9 cellular contexts compared by ENCODE assay signal in genomic region chr16:29876578-29877249, GRCh38. TPM values are rescaled to one million over a fixed set of nuclear protein-coding genes. Genes with fewer than 3 reads are reported as not detected.
A peak's percentile ranks its signal among the peaks of the same experiment; 100 is the strongest.
DNase-seq lines count a peak whose midpoint lies in the region; ATAC-seq, FAIRE-seq and TF ChIP-seq lines count a peak whose summit lies in the region.
"Had no signal": no experiment of that assay in that cellular context is flagged by ENCODE, and none has a peak within 500 bp of the region (broad histone marks: within the 10 kb centered on the region; RNA-seq: fewer than 3 reads in every experiment).

No MANE protein-coding gene starts in this region.

- in situ Hi-C loops in GM12878 (cut with MboI) = no loop called here

- H3K4me2 ChIP-seq in A549 (peak overlapping the region; percentile 75), GM12878 (ENCODE audit: control insufficient read depth, insufficient read depth) (0 out of 2 replicates have a peak overlapping the region, but pooled peaks have one; percentile 3)

- H3K9me3 ChIP-seq in A549 (no peaks in the 10 kb centered on the region), SK-N-MC (ENCODE audit: low read depth, low read length) (no peaks in the 10 kb centered on the region), GM12878 (replicated peaks; ENCODE audit: control insufficient read depth, insufficient read depth, low read length) (no peaks in the 10 kb centered on the region)

- H3K4me1 ChIP-seq in A549 (0 out of 3 replicates have a peak, but pooled peaks cover 3% of the 10 kb centered on the region), GM12878 (ENCODE audit: control insufficient read depth, insufficient read depth, low read length) (no peaks in the 10 kb centered on the region)

- TF ChIP-seq EP300 in A549 (IDR thresholded peaks at IDR 0.05) (no peak), GM12878 (IDR thresholded peaks at IDR 0.05; ENCODE audit: borderline replicate concordance in 1 of 2, control insufficient read depth in 1 of 2, low read depth in 2 of 2, low read length in 2 of 2) (no peak)

- H3K36me3 ChIP-seq in SK-N-MC (ENCODE audit: insufficient read depth, low read length) = no peaks in the 10 kb centered on the region
- H3K36me3 ChIP-seq in GM12878 (ENCODE audit: control insufficient read depth in 2 of 2, insufficient read depth in 2 of 2, low read length in 1 of 2) = no peaks in the 10 kb centered on the region

- peak; percentile 65 to 79; a peak in 4 of 6 replicates for ATAC-seq in A549
- ATAC-seq in GM12878 = no peak
- no peak for ATAC-seq in GM18909 (IDR thresholded peaks at IDR 0.05; ENCODE audit: poor library complexity, unreplicated experiment)
- no peak for ATAC-seq in GM19395 (IDR thresholded peaks at IDR 0.05; ENCODE audit: unreplicated experiment)

- DNase-seq in A549 (ENCODE audit: low read depth in 1 of 2, low spot score in 1 of 2) = no peak
- no peak for DNase-seq in SK-N-MC (ENCODE audit: low read depth, low spot score)
- no peak for DNase-seq in GM12878 (ENCODE audit: low read depth, low spot score)
- no peak for DNase-seq in mesothelial cell of epicardium (ENCODE audit: low spot score in 2 of 2, unreplicated experiment in 2 of 2)
- no peak for DNase-seq in erythroblast (lab: John Stamatoyannopoulos, UW)
- DNase-seq in NAMALWA (ENCODE audit: low spot score) = no peak
- DNase-seq: cortex of kidney had no signal

- TF ChIP-seq RAD21 in A549 (conservative IDR thresholded peaks at IDR 0.05 in 1 of 2, IDR thresholded peaks at IDR 0.05 in 1 of 2) = no peak
- no peak for TF ChIP-seq RAD21 in GM12878 (IDR thresholded peaks at IDR 0.05; ENCODE audit: insufficient read depth, low read depth, low read length)

- 29% methylated on average over 43 of the region's 47 CpGs for WGBS in A549 (ENCODE audit: missing lambda C conversion rate)
- 20% methylated on average over 40 of the region's 47 CpGs for WGBS in GM12878 (ENCODE audit: insufficient coverage, insufficient replicate concordance, low lambda C conversion rate, missing lambda C conversion rate)

- H3K27ac ChIP-seq in A549 (peak overlapping the region in 1 of 2 experiments; percentile 45; a peak in 1 of 6 replicates), SK-N-MC (no peak overlapping the region), GM12878 (ENCODE audit: control insufficient read depth, insufficient read depth) (no peak overlapping the region)

- H3K4me3 Mint-ChIP-seq in mesothelial cell of epicardium = peak overlapping the region; percentile 24

- RAD21 ChIA-PET in GM12878 (lab: Charles Lee; ENCODE audit: unreplicated experiment) = no interaction called here

- no peak overlapping the region for H3K9ac ChIP-seq in SK-N-MC (ENCODE audit: insufficient read length)
- H3K9ac ChIP-seq in GM12878 (ENCODE audit: control insufficient read depth, insufficient read depth, low read length) = no peak overlapping the region

- H4K20me1 ChIP-seq in GM12878 (ENCODE audit: control insufficient read depth, insufficient read depth) = no peaks in the 10 kb centered on the region

- H3K27me3 ChIP-seq in GM12878 (replicated peaks in 1 of 2; ENCODE audit: control insufficient read depth in 2 of 2, insufficient read depth in 2 of 2, low read length in 1 of 2) = peaks cover 4 to 5% of the 10 kb centered on the region in 2 experiments; a peak in 3 of 4 replicates

- POLR2A ChIA-PET in A549 (lab: Yijun Ruan, JAX) (interaction anchor here (0.6 kb wide), 1 partner anchor 68 kb away, joined by 3 read pairs; no protein-coding TSS in a partner anchor), GM12878 (lab: Charles Lee) (no interaction called here)

- H3K27me3 Mint-ChIP-seq in mesothelial cell of epicardium (ENCODE audit: low read depth) = peaks cover 52% of the 10 kb centered on the region

- no peaks in the 10 kb centered on the region for H3K9me3 Mint-ChIP-seq in mesothelial cell of epicardium

- H3K4me1 Mint-ChIP-seq in mesothelial cell of epicardium = peaks cover 5% of the 10 kb centered on the region

- TF ChIP-seq POLR2A in A549 (IDR thresholded peaks at IDR 0.05; ENCODE audit: low read length) (no peak), GM12878 (IDR thresholded peaks at IDR 0.05; ENCODE audit: low read depth, low read length) (no peak), erythroblast (IDR thresholded peaks at IDR 0.05; ENCODE audit: low read length) (no peak)

- H3K36me3 Mint-ChIP-seq in mesothelial cell of epicardium = peaks cover 4% of the 10 kb centered on the region

- H3K79me2 ChIP-seq in GM12878 (ENCODE audit: control insufficient read depth, insufficient read depth, low read length) = no peaks in the 10 kb centered on the region

- no peak for FAIRE-seq in A549 (lab: Jason Lieb, UNC)
- no peak for FAIRE-seq in GM12878 (lab: Jason Lieb, UNC)

- no peak for TF ChIP-seq CTCF in A549 (IDR thresholded peaks at IDR 0.05)
- no peak for TF ChIP-seq CTCF in GM12878 (IDR thresholded peaks at IDR 0.05 in 2 of 3, conservative IDR thresholded peaks at IDR 0.05 in 1 of 3; ENCODE audit: control insufficient read depth in 2 of 3, extremely low read depth in 1 of 3, insufficient read depth in 1 of 3, low read depth in 3 of 3, low read length in 3 of 3)
- TF ChIP-seq CTCF in mesothelial cell of epicardium (IDR thresholded peaks at IDR 0.05; ENCODE audit: unreplicated experiment) = no peak

- H2AFZ ChIP-seq in GM12878 (ENCODE audit: control insufficient read depth, low read depth, low read length) = no peak overlapping the region

- intact Hi-C loops in GM12878 (cut with micrococcal nuclease; ENCODE audit: unreplicated experiment) = no loop called here

- no peak overlapping the region for H3K27ac Mint-ChIP-seq in mesothelial cell of epicardium

- BruUV-seq in GM12878 (replicated peaks; lab: Mats Ljungman, UMichigan) = no TSS peak

- CTCF ChIA-PET in A549 (lab: Yijun Ruan, JAX) = interaction anchor here (1.2 to 1.9 kb wide), 3 partner anchors 10 to 176 kb away, joined by 4 to 7 read pairs (median 5); partner anchors contain the start of gene CDIPT
- CTCF ChIA-PET in GM12878 (lab: Yijun Ruan, JAX) = interaction anchor here (1.0 kb wide), 1 partner anchor 178 kb away, joined by 4 read pairs; no protein-coding TSS in a partner anchor

- SMC1A ChIA-PET in GM12878 (lab: Charles Lee; ENCODE audit: uncharacterized antibody, unreplicated experiment) = interaction anchor here (1.2 kb wide), 1 partner anchor 86 kb away, joined by 3 read pairs; no protein-coding TSS in a partner anchor

- H3K4me3 ChIP-seq in A549 (peak overlapping the region; percentile 43), SK-N-MC (peak overlapping the region; percentile 62), GM12878 (no peak overlapping the region)

RNA-seq across cellular contexts. Expression of gene CDIPT, which starts 13.7 kb away (rescaled TPM):
- polyA plus RNA-seq in A549 (2011; rRNA removed) (64.0 and 84.3 TPM in 2 replicates), A549 (2017; fragmentation: RNase III; extraction: RNeasy Plus Mini Kit Qiagen cat#74134 plus additional on column Dnase treatment) (60.3 to 72.1 TPM (median 71.2 TPM) in 3 replicates), GM12878 (2011; rRNA removed) (14.5 and 26.2 TPM in 2 replicates), GM12878 (2014; fragmentation: Illumina TruSeq; extraction: Trizol) (6.8 and 15.5 TPM in 2 replicates), GM12878 (2014; fragmentation: Nextera tagmentation; extraction: Ambion mirVana) (1 to 10 TPM in 1 of 2 experiments, under 1 TPM in 1; 0.87 to 3.5 TPM), GM12878 (2014; rRNA removed) (33.1 and 33.2 TPM in 2 replicates), GM12878 (2016; fragmentation: Nextera tagmentation; extraction: Ambion mirVana) (10 to 100 TPM; 28.1 to 36.4 TPM)
- polyA plus RNA-seq in A549 (2012; cell fraction: cytosol; rRNA removed) = 101 and 128 TPM in 2 replicates
- 105 TPM in 2 replicates for polyA plus RNA-seq in A549 (2012; cell fraction: nucleus; rRNA removed)
- polyA minus RNA-seq in A549 (2011; rRNA and poly(A)+ RNA removed) = 45.2 and 48.8 TPM in 2 replicates
- total RNA-seq in GM12878 (2013; cell fraction: nucleolus; rRNA removed) = 23.6 and 25.0 TPM in 2 replicates
- total RNA-seq in GM12878 (2014; rRNA removed) (33.2 and 35.4 TPM in 2 replicates), GM12878 (2014; rRNA removed; fragmentation: Illumina TruSeq; extraction: Trizol) (9.6 and 10.5 TPM in 2 replicates), GM12878 (2021) (31.4 and 34.1 TPM in 2 replicates), mesothelial cell of epicardium (49.7 to 51.7 TPM (median 49.7 TPM) in 3 replicates)
- 11.5 TPM for polyA plus RNA-seq in GM12878 (2011; ENCODE audit: low read depth)
- 41.9 and 52.6 TPM in 2 replicates for polyA plus RNA-seq in GM12878 (2011; cell fraction: cytosol; rRNA removed)
- polyA plus RNA-seq in GM12878 (2011; cell fraction: nucleus; rRNA removed) = 36.4 and 39.8 TPM in 2 replicates
- polyA plus RNA-seq in GM12878 (2012) = 28.7 and 30.8 TPM in 2 replicates
- 21.6 and 34.8 TPM in 2 replicates for polyA minus RNA-seq in GM12878 (2011; rRNA and poly(A)+ RNA removed)
- polyA minus RNA-seq in GM12878 (2011; cell fraction: cytosol; rRNA and poly(A)+ RNA removed) = 18.7 and 20.5 TPM in 2 replicates
- polyA minus RNA-seq in GM12878 (2011; cell fraction: nucleus; rRNA and poly(A)+ RNA removed) = 11.2 and 15.9 TPM in 2 replicates

RNA-seq across cellular contexts. Expression of gene SEZ6L2, which starts 22.6 kb away (rescaled TPM):
- polyA plus RNA-seq in A549 (2011; rRNA removed) (4.3 and 5.1 TPM in 2 replicates), A549 (2017; fragmentation: RNase III; extraction: RNeasy Plus Mini Kit Qiagen cat#74134 plus additional on column Dnase treatment) (9.0 to 12.6 TPM (median 11.4 TPM) in 3 replicates), GM12878 (2011; rRNA removed) (not detected in 2 replicates), GM12878 (2014; fragmentation: Illumina TruSeq; extraction: Trizol) (not detected in 2 replicates), GM12878 (2014; fragmentation: Nextera tagmentation; extraction: Ambion mirVana) (not detected), GM12878 (2014; rRNA removed) (not detected in 2 replicates), GM12878 (2016; fragmentation: Nextera tagmentation; extraction: Ambion mirVana) (not detected)
- polyA plus RNA-seq in A549 (2012; cell fraction: cytosol; rRNA removed) = 5.3 and 6.6 TPM in 2 replicates
- 17.3 and 28.0 TPM in 2 replicates for polyA plus RNA-seq in A549 (2012; cell fraction: nucleus; rRNA removed)
- polyA minus RNA-seq in A549 (2011; rRNA and poly(A)+ RNA removed) = 3.3 and 4.5 TPM in 2 replicates
- total RNA-seq in GM12878 (2013; cell fraction: nucleolus; rRNA removed) = not detected in 2 replicates
- total RNA-seq in GM12878 (2014; rRNA removed) (0.06 TPM in 1 of 2 replicates, not detected in the other), GM12878 (2014; rRNA removed; fragmentation: Illumina TruSeq; extraction: Trizol) (not detected in 2 replicates), GM12878 (2021) (0.37 and 0.49 TPM in 2 replicates), mesothelial cell of epicardium (28.8 to 30.4 TPM (median 29.1 TPM) in 3 replicates)
- polyA plus RNA-seq in GM12878 (2011; ENCODE audit: low read depth) = not detected
- polyA plus RNA-seq in GM12878 (2011; cell fraction: cytosol; rRNA removed) = not detected in 2 replicates
- polyA plus RNA-seq in GM12878 (2011; cell fraction: nucleus; rRNA removed) = not detected in 2 replicates
- polyA plus RNA-seq in GM12878 (2012) = not detected in 2 replicates
- not detected in 2 replicates for polyA minus RNA-seq in GM12878 (2011; rRNA and poly(A)+ RNA removed)
- polyA minus RNA-seq in GM12878 (2011; cell fraction: cytosol; rRNA and poly(A)+ RNA removed) = 0.83 and 1.2 TPM in 2 replicates
- polyA minus RNA-seq in GM12878 (2011; cell fraction: nucleus; rRNA and poly(A)+ RNA removed) = not detected in 2 replicates

RNA-seq across cellular contexts. Expression of gene ASPHD1, which starts 23.6 kb away (rescaled TPM):
- polyA plus RNA-seq in A549 (2011; rRNA removed) (3.7 and 4.6 TPM in 2 replicates), A549 (2017; fragmentation: RNase III; extraction: RNeasy Plus Mini Kit Qiagen cat#74134 plus additional on column Dnase treatment) (20.6 to 22.2 TPM (median 21.6 TPM) in 3 replicates), GM12878 (2011; rRNA removed) (not detected in 2 replicates), GM12878 (2014; fragmentation: Illumina TruSeq; extraction: Trizol) (not detected in 2 replicates), GM12878 (2014; fragmentation: Nextera tagmentation; extraction: Ambion mirVana) (not detected), GM12878 (2014; rRNA removed) (not detected in 2 replicates), GM12878 (2016; fragmentation: Nextera tagmentation; extraction: Ambion mirVana) (not detected)
- polyA plus RNA-seq in A549 (2012; cell fraction: cytosol; rRNA removed) = 9.5 and 13.4 TPM in 2 replicates
- polyA plus RNA-seq in A549 (2012; cell fraction: nucleus; rRNA removed) = 11.7 and 12.5 TPM in 2 replicates
- polyA minus RNA-seq in A549 (2011; rRNA and poly(A)+ RNA removed) = 1.4 and 1.7 TPM in 2 replicates
- total RNA-seq in GM12878 (2013; cell fraction: nucleolus; rRNA removed) = not detected in 2 replicates
- total RNA-seq in GM12878 (2014; rRNA removed) (not detected in 2 replicates), GM12878 (2014; rRNA removed; fragmentation: Illumina TruSeq; extraction: Trizol) (not detected in 2 replicates), GM12878 (2021) (not detected in 2 replicates), mesothelial cell of epicardium (13.6 to 14.6 TPM (median 14.2 TPM) in 3 replicates)
- not detected for polyA plus RNA-seq in GM12878 (2011; ENCODE audit: low read depth)
- polyA plus RNA-seq in GM12878 (2011; cell fraction: cytosol; rRNA removed) = not detected in 2 replicates
- not detected in 2 replicates for polyA plus RNA-seq in GM12878 (2011; cell fraction: nucleus; rRNA removed)
- polyA plus RNA-seq in GM12878 (2012) = 0.07 and 0.11 TPM in 2 replicates
- polyA minus RNA-seq in GM12878 (2011; rRNA and poly(A)+ RNA removed) = not detected in 2 replicates
- polyA minus RNA-seq in GM12878 (2011; cell fraction: cytosol; rRNA and poly(A)+ RNA removed) = not detected in 2 replicates
- polyA minus RNA-seq in GM12878 (2011; cell fraction: nucleus; rRNA and poly(A)+ RNA removed) = not detected in 2 replicates

RNA-seq across cellular contexts. Expression of gene KCTD13, which starts 49.3 kb away (rescaled TPM):
- polyA plus RNA-seq in A549 (2011; rRNA removed) (14.6 and 15.3 TPM in 2 replicates), A549 (2017; fragmentation: RNase III; extraction: RNeasy Plus Mini Kit Qiagen cat#74134 plus additional on column Dnase treatment) (11.9 to 13.3 TPM (median 12.7 TPM) in 3 replicates), GM12878 (2011; rRNA removed) (11.4 and 16.8 TPM in 2 replicates), GM12878 (2014; fragmentation: Illumina TruSeq; extraction: Trizol) (8.0 and 12.2 TPM in 2 replicates), GM12878 (2014; fragmentation: Nextera tagmentation; extraction: Ambion mirVana) (1 to 10 TPM; 3.3 to 3.5 TPM), GM12878 (2014; rRNA removed) (22.1 and 29.2 TPM in 2 replicates), GM12878 (2016; fragmentation: Nextera tagmentation; extraction: Ambion mirVana) (10 to 100 TPM; 12.8 to 14.5 TPM)
- polyA plus RNA-seq in A549 (2012; cell fraction: cytosol; rRNA removed) = 26.6 and 33.9 TPM in 2 replicates
- polyA plus RNA-seq in A549 (2012; cell fraction: nucleus; rRNA removed) = 105 and 113 TPM in 2 replicates
- 11.8 and 16.0 TPM in 2 replicates for polyA minus RNA-seq in A549 (2011; rRNA and poly(A)+ RNA removed)
- 59.8 and 76.4 TPM in 2 replicates for total RNA-seq in GM12878 (2013; cell fraction: nucleolus; rRNA removed)
- total RNA-seq in GM12878 (2014; rRNA removed) (9.7 and 11.0 TPM in 2 replicates), GM12878 (2014; rRNA removed; fragmentation: Illumina TruSeq; extraction: Trizol) (7.2 and 8.5 TPM in 2 replicates), GM12878 (2021) (20.8 and 29.2 TPM in 2 replicates), mesothelial cell of epicardium (26.4 to 30.6 TPM (median 30.5 TPM) in 3 replicates)
- polyA plus RNA-seq in GM12878 (2011; ENCODE audit: low read depth) = 8.1 TPM
- polyA plus RNA-seq in GM12878 (2011; cell fraction: cytosol; rRNA removed) = 19.3 and 22.6 TPM in 2 replicates
- 45.9 and 58.0 TPM in 2 replicates for polyA plus RNA-seq in GM12878 (2011; cell fraction: nucleus; rRNA removed)
- polyA plus RNA-seq in GM12878 (2012) = 14.1 and 14.6 TPM in 2 replicates
- polyA minus RNA-seq in GM12878 (2011; rRNA and poly(A)+ RNA removed) = 16.2 and 20.7 TPM in 2 replicates
- polyA minus RNA-seq in GM12878 (2011; cell fraction: cytosol; rRNA and poly(A)+ RNA removed) = 6.5 and 7.8 TPM in 2 replicates
- 14.5 and 25.4 TPM in 2 replicates for polyA minus RNA-seq in GM12878 (2011; cell fraction: nucleus; rRNA and poly(A)+ RNA removed)

RNA-seq across cellular contexts. Expression of gene MVP, which starts 56.5 kb away (rescaled TPM):
- polyA plus RNA-seq in A549 (2011; rRNA removed) = 73.3 and 87.7 TPM in 2 replicates
- 50.3 and 58.7 TPM in 2 replicates for polyA plus RNA-seq in A549 (2012; cell fraction: cytosol; rRNA removed)
- polyA plus RNA-seq in A549 (2012; cell fraction: nucleus; rRNA removed) = 188 and 201 TPM in 2 replicates
- 86.2 to 109 TPM (median 106 TPM) in 3 replicates for polyA plus RNA-seq in A549 (2017; fragmentation: RNase III; extraction: RNeasy Plus Mini Kit Qiagen cat#74134 plus additional on column Dnase treatment)
- 325 and 351 TPM in 2 replicates for polyA minus RNA-seq in A549 (2011; rRNA and poly(A)+ RNA removed)
- total RNA-seq in GM12878 (2013; cell fraction: nucleolus; rRNA removed) = 84.4 and 84.6 TPM in 2 replicates
- 60.2 and 67.9 TPM in 2 replicates for total RNA-seq in GM12878 (2014; rRNA removed)
- 28.1 and 28.9 TPM in 2 replicates for total RNA-seq in GM12878 (2014; rRNA removed; fragmentation: Illumina TruSeq; extraction: Trizol)
- 62.5 and 62.7 TPM in 2 replicates for total RNA-seq in GM12878 (2021)
- polyA plus RNA-seq in GM12878 (2011; ENCODE audit: low read depth) = 32.9 TPM
- polyA plus RNA-seq in GM12878 (2011; rRNA removed) = 26.8 and 74.2 TPM in 2 replicates
- 59.9 and 79.0 TPM in 2 replicates for polyA plus RNA-seq in GM12878 (2011; cell fraction: cytosol; rRNA removed)
- polyA plus RNA-seq in GM12878 (2011; cell fraction: nucleus; rRNA removed) = 152 and 155 TPM in 2 replicates
- 54.3 and 57.3 TPM in 2 replicates for polyA plus RNA-seq in GM12878 (2012)
- 18.5 and 37.3 TPM in 2 replicates for polyA plus RNA-seq in GM12878 (2014; fragmentation: Illumina TruSeq; extraction: Trizol)
- 1 to 10 TPM in 1 of 2 experiments, under 1 TPM in 1; 0.98 to 1.2 TPM for polyA plus RNA-seq in GM12878 (2014; fragmentation: Nextera tagmentation; extraction: Ambion mirVana)
- 46.7 and 56.9 TPM in 2 replicates for polyA plus RNA-seq in GM12878 (2014; rRNA removed)
- polyA plus RNA-seq in GM12878 (2016; fragmentation: Nextera tagmentation; extraction: Ambion mirVana) = 10 to 100 TPM; 63.5 to 64.6 TPM
- polyA minus RNA-seq in GM12878 (2011; rRNA and poly(A)+ RNA removed) = 183 and 191 TPM in 2 replicates
- 59.3 and 71.4 TPM in 2 replicates for polyA minus RNA-seq in GM12878 (2011; cell fraction: cytosol; rRNA and poly(A)+ RNA removed)
- 47.4 and 71.8 TPM in 2 replicates for polyA minus RNA-seq in GM12878 (2011; cell fraction: nucleus; rRNA and poly(A)+ RNA removed)
- 13.1 to 14.4 TPM (median 13.1 TPM) in 3 replicates for total RNA-seq in mesothelial cell of epicardium

Comparison
In these comparisons a context has a peak if more than half of its experiments do, and no peak if none do; other contexts are left out.
1. ATAC-seq: peak in A549 (2 of 2); none in GM12878 (single experiment), GM18909 (single experiment) and GM19395 (single experiment).
2. RNA of gene SEZ6L2, which starts 22.6 kb away (total RNA-seq): 28.8 to 30.4 TPM in mesothelial cell of epicardium; 0.06 to 0.49 TPM in GM12878; every median in the first group is over 10 times any median in the second.
3. RNA of gene ASPHD1, which starts 23.6 kb away (total RNA-seq): 13.6 to 14.6 TPM in mesothelial cell of epicardium; not detected in GM12878; every median in the first group is over 10 times any median in the second.